ENCODE assay signal across 1 cellular context in genomic region chr3:79358327-79358726, GRCh38.
TF ChIP-seq lines count a peak whose summit lies in the region.

No MANE protein-coding gene starts in this region.

TF ChIP-seq in GM23338, 12 proteins besides CTCF, POLR2A, EP300 and RAD21 (continued from another document):
- TF ChIP-seq ZNF462 (CRISPR knock-in tag; IDR thresholded peaks at IDR 0.05): no peak
- no peak for TF ChIP-seq STAT1 (IDR thresholded peaks at IDR 0.05; ENCODE audit: unreplicated experiment)
- no peak for TF ChIP-seq EZH2 (IDR thresholded peaks at IDR 0.05; ENCODE audit: low read depth, unreplicated experiment)
- TF ChIP-seq EZH2phosphoT487 (IDR thresholded peaks at IDR 0.05; ENCODE audit: unreplicated experiment): no peak
- TF ChIP-seq ZNF114 (CRISPR knock-in tag; IDR thresholded peaks at IDR 0.05): no peak
- TF ChIP-seq REST (IDR thresholded peaks at IDR 0.05; ENCODE audit: unreplicated experiment): no peak
- TF ChIP-seq CREB1 (CRISPR knock-in tag; IDR thresholded peaks at IDR 0.05; ENCODE audit: low read depth): no peak
